In the genomic region with DNA sequence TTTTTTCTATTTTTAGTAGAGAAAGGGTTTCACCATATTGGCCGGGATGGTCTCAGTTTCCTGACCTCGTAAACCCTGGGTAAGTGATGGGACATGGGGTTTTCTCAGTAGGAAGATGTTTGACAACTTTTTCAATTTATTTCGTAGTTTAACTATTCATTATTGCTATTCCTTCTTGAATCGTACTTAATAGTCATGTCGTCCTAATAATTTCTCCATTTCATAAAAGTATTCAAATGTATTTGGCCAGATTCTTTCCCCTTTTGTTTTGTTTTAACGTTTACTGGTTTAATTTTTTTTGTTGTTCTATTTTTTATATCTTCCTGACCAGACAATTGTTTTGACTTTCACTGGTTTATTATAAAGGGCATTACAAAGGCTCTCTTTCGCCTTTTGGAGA, we compare ENCODE assay signal across 11 cellular contexts. TPM values are rescaled to one million over a fixed set of nuclear protein-coding genes. Genes with fewer than 3 reads are reported as not detected.
DNase-seq lines count a peak whose midpoint lies in the region; ATAC-seq and TF ChIP-seq lines count a peak whose summit lies in the region.
"Had no signal": no experiment of that assay in that cellular context is flagged by ENCODE, and none has a peak within 500 bp of the region (broad histone marks: within the 10 kb centered on the region; RNA-seq: fewer than 3 reads in every experiment).

No MANE protein-coding gene starts in this region.

- H3K36me3 Mint-ChIP-seq in activated CD8-positive, alpha-beta memory T cell treated with anti-CD3 and anti-CD28 coated beads, Interleukin-2, amount 10 ng/mL, durations not matched to agents 7 days and 5 days, result no peaks in the 10 kb centered on the region
- H3K36me3 Mint-ChIP-seq in activated CD4-positive, alpha-beta memory T cell treated with anti-CD3 and anti-CD28 coated beads for 36 hours, result no peaks in the 10 kb centered on the region

- no peak overlapping the region for H3K27ac Mint-ChIP-seq in activated CD8-positive, alpha-beta memory T cell treated with anti-CD3 and anti-CD28 coated beads, Interleukin-2, amount 10 ng/mL, durations not matched to agents 7 days and 5 days
- no peak overlapping the region for H3K27ac Mint-ChIP-seq in activated CD4-positive, alpha-beta memory T cell treated with anti-CD3 and anti-CD28 coated beads for 36 hours

- H3K79me2 ChIP-seq in smooth muscle cell (ENCODE audit: low read depth), result no peaks in the 10 kb centered on the region

- peak overlapping the region; percentile 94 for H3K4me2 ChIP-seq in smooth muscle cell

- H3K27me3 ChIP-seq in iPS DF 6.9 (ENCODE audit: control insufficient read depth, insufficient read depth, low read length) (no peaks in the 10 kb centered on the region), smooth muscle cell (ENCODE audit: low read depth) (no peaks in the 10 kb centered on the region), gastrocnemius medialis (peaks cover 4 to 14% (median 13%) of the 10 kb centered on the region in 3 donors)

- no peak for TF ChIP-seq POLR2A in gastrocnemius medialis (IDR thresholded peaks at IDR 0.05)

- POLR2A ChIA-PET in activated CD4-positive, alpha-beta memory T cell treated with anti-CD3 and anti-CD28 coated beads for 36 hours (lab: Charles Lee), result no interaction called here

- H3K9me3 ChIP-seq in iPS DF 6.9 (ENCODE audit: control insufficient read depth, insufficient read depth, low read length) (no peaks in the 10 kb centered on the region), smooth muscle cell (replicated peaks; ENCODE audit: low read depth) (no peaks in the 10 kb centered on the region), gastrocnemius medialis (no peaks in the 10 kb centered on the region)
- H3K9me3 ChIP-seq: left lung had no signal

- intact Hi-C loops in activated CD4-positive, alpha-beta memory T cell treated with anti-CD3 and anti-CD28 coated beads for 36 hours (cut with micrococcal nuclease), result loop anchor here (2.0 to 5.0 kb wide), 4 partner anchors 45 to 145 kb away; partner anchors contain the start of gene ZSCAN12
- intact Hi-C loops in gastrocnemius medialis (cut with DNase I; ENCODE audit: low total_unique reads), result no loop called here

- no CpG with 5 or more reads among the region's 7 CpGs for WGBS in iPS DF 6.9 (ENCODE audit: insufficient coverage, insufficient read length)
- 53% methylated on average over 7 of the region's 7 CpGs for WGBS in smooth muscle cell (ENCODE audit: low lambda C conversion rate)

- no peak overlapping the region for H3K27ac ChIP-seq in iPS DF 6.9 (ENCODE audit: low read length)
- no peak overlapping the region for H3K27ac ChIP-seq in smooth muscle cell (ENCODE audit: low read depth)
- H3K27ac ChIP-seq in gastrocnemius medialis, result no peak overlapping the region
- H3K27ac ChIP-seq: left lung had no signal

- DNase-seq in activated CD8-positive, alpha-beta memory T cell treated with anti-CD3 and anti-CD28 coated beads, Interleukin-2, amount 10 ng/mL, durations not matched to agents 7 days and 5 days, result no peak
- no peak for DNase-seq in activated CD8-positive, alpha-beta memory T cell treated with anti-CD3 and anti-CD28 coated beads, Interleukin-2, amount 50 U/mL, for 48 hours
- no peak for DNase-seq in activated CD4-positive, alpha-beta memory T cell treated with anti-CD3 and anti-CD28 coated beads for 36 hours
- DNase-seq in iPS DF 6.9 (ENCODE audit: low read depth, low spot score) (no peak), smooth muscle cell (lab: John Stamatoyannopoulos, UW; ENCODE audit: unreplicated experiment) (no peak), gastrocnemius medialis (no peak)

- TF ChIP-seq CTCF in smooth muscle cell (IDR thresholded peaks at IDR 0.05; ENCODE audit: borderline replicate concordance, insufficient read depth, poor library complexity, severe bottlenecking) (no peak), gastrocnemius medialis (IDR thresholded peaks at IDR 0.05 in 4 of 5, conservative IDR thresholded peaks at IDR 0.05 in 1 of 5) (no peak)

- H3K4me3 ChIP-seq in iPS DF 6.9 (ENCODE audit: low read length) (peak overlapping the region; percentile 58; the same call in 1 of the 2 replicates), smooth muscle cell (peak overlapping the region; percentile 57), gastrocnemius medialis (no peak overlapping the region)

- CTCF ChIA-PET in activated CD8-positive, alpha-beta memory T cell treated with anti-CD3 and anti-CD28 coated beads, Interleukin-2, amount 10 ng/mL, durations not matched to agents 7 days and 5 days (lab: Charles Lee), result no interaction called here
- CTCF ChIA-PET in activated CD4-positive, alpha-beta memory T cell treated with anti-CD3 and anti-CD28 coated beads for 36 hours (lab: Charles Lee), result interaction anchor here (1.0 kb wide), 1 partner anchor 47 kb away, joined by 3 read pairs; no protein-coding TSS in a partner anchor

- no peak for ATAC-seq in activated CD8-positive, alpha-beta memory T cell treated with anti-CD3 and anti-CD28 coated beads, Interleukin-2, amount 10 ng/mL, durations not matched to agents 7 days and 5 days
- ATAC-seq in GM21529 (IDR thresholded peaks at IDR 0.05; ENCODE audit: unreplicated experiment) (no peak), gastrocnemius medialis (no peak), HG03439 (IDR thresholded peaks at IDR 0.05; ENCODE audit: unreplicated experiment) (no peak)

- peaks cover 78% of the 10 kb centered on the region for H3K27me3 Mint-ChIP-seq in activated CD8-positive, alpha-beta memory T cell treated with anti-CD3 and anti-CD28 coated beads, Interleukin-2, amount 10 ng/mL, durations not matched to agents 7 days and 5 days
- peaks cover 25% of the 10 kb centered on the region for H3K27me3 Mint-ChIP-seq in activated CD4-positive, alpha-beta memory T cell treated with anti-CD3 and anti-CD28 coated beads for 36 hours

- H3K36me3 ChIP-seq in iPS DF 6.9 (ENCODE audit: control insufficient read depth, insufficient read depth, low read length) (no peaks in the 10 kb centered on the region), smooth muscle cell (ENCODE audit: low read depth) (no peaks in the 10 kb centered on the region), gastrocnemius medialis (no peaks in the 10 kb centered on the region)
- H3K36me3 ChIP-seq: left lung had no signal

- no peaks in the 10 kb centered on the region for H3K4me1 ChIP-seq in iPS DF 6.9 (ENCODE audit: control insufficient read depth, insufficient read depth, low read length)
- H3K4me1 ChIP-seq in smooth muscle cell (ENCODE audit: low read depth), result peaks cover 18% of the 10 kb centered on the region
- no peaks in the 10 kb centered on the region for H3K4me1 ChIP-seq in gastrocnemius medialis
- H3K4me1 ChIP-seq: left lung had no signal

- peak overlapping the region; percentile 34 for H2AFZ ChIP-seq in smooth muscle cell (ENCODE audit: low read depth)

- H3F3A ChIP-seq in smooth muscle cell (ENCODE audit: low read depth), result peaks cover 23% of the 10 kb centered on the region

- in situ Hi-C loops in gastrocnemius medialis (cut with MboI; ENCODE audit: low sequenced_read_pairs in 4 of 4), result no loop called here

- H3K9ac ChIP-seq in smooth muscle cell (ENCODE audit: low read depth), result no peak overlapping the region

- peak overlapping the region; percentile 71 for H3K4me3 Mint-ChIP-seq in activated CD8-positive, alpha-beta memory T cell treated with anti-CD3 and anti-CD28 coated beads, Interleukin-2, amount 10 ng/mL, durations not matched to agents 7 days and 5 days
- H3K4me3 Mint-ChIP-seq in activated CD4-positive, alpha-beta memory T cell treated with anti-CD3 and anti-CD28 coated beads for 36 hours, result peak overlapping the region; percentile 79

- peaks cover 16% of the 10 kb centered on the region for H3K4me1 Mint-ChIP-seq in activated CD8-positive, alpha-beta memory T cell treated with anti-CD3 and anti-CD28 coated beads, Interleukin-2, amount 10 ng/mL, durations not matched to agents 7 days and 5 days
- peaks cover 21% of the 10 kb centered on the region for H3K4me1 Mint-ChIP-seq in activated CD4-positive, alpha-beta memory T cell treated with anti-CD3 and anti-CD28 coated beads for 36 hours (ENCODE audit: low read depth)

- no peaks in the 10 kb centered on the region for H4K20me1 ChIP-seq in smooth muscle cell (ENCODE audit: low read depth)

- H3K9me3 Mint-ChIP-seq in activated CD8-positive, alpha-beta memory T cell treated with anti-CD3 and anti-CD28 coated beads, Interleukin-2, amount 10 ng/mL, durations not matched to agents 7 days and 5 days (ENCODE audit: low read depth), result peaks cover 4% of the 10 kb centered on the region
- H3K9me3 Mint-ChIP-seq in activated CD4-positive, alpha-beta memory T cell treated with anti-CD3 and anti-CD28 coated beads for 36 hours, result no peaks in the 10 kb centered on the region

RNA-seq across cellular contexts. Expression of gene GPX5, which starts 16.3 kb away (rescaled TPM):
- total RNA-seq in activated CD8-positive, alpha-beta memory T cell treated with anti-CD3 and anti-CD28 coated beads, Interleukin-2, amount 10 ng/mL, durations not matched to agents 7 days and 5 days, result not detected
- not detected for total RNA-seq in activated CD4-positive, alpha-beta memory T cell treated with anti-CD3 and anti-CD28 coated beads for 36 hours
- 2.3 and 12.8 TPM in 2 replicates for total RNA-seq in smooth muscle cell
- polyA plus RNA-seq in smooth muscle cell, result 6.5 and 9.5 TPM in 2 replicates
- not detected for total RNA-seq in gastrocnemius medialis
- total RNA-seq: esophagus mucosa, left lung, RPMI7951 had no signal

RNA-seq across cellular contexts. Expression of gene GPX6, which starts 26.4 kb away (rescaled TPM):
- not detected for total RNA-seq in activated CD8-positive, alpha-beta memory T cell treated with anti-CD3 and anti-CD28 coated beads, Interleukin-2, amount 10 ng/mL, durations not matched to agents 7 days and 5 days
- not detected for total RNA-seq in activated CD4-positive, alpha-beta memory T cell treated with anti-CD3 and anti-CD28 coated beads for 36 hours
- not detected in 2 replicates for total RNA-seq in smooth muscle cell
- not detected in 2 replicates for polyA plus RNA-seq in smooth muscle cell
- total RNA-seq in gastrocnemius medialis, result not detected
- total RNA-seq: esophagus mucosa, left lung, RPMI7951 had no signal

Comparison
In these comparisons a context has a peak if more than half of its experiments do, and no peak if none do; other contexts are left out.
1. H3K4me3 ChIP-seq: peak in iPS DF 6.9 (single experiment) and smooth muscle cell (single experiment); none in gastrocnemius medialis (0 of 4).